Comparison of ENCODE assay signal across 8 cellular contexts in the genomic region with DNA sequence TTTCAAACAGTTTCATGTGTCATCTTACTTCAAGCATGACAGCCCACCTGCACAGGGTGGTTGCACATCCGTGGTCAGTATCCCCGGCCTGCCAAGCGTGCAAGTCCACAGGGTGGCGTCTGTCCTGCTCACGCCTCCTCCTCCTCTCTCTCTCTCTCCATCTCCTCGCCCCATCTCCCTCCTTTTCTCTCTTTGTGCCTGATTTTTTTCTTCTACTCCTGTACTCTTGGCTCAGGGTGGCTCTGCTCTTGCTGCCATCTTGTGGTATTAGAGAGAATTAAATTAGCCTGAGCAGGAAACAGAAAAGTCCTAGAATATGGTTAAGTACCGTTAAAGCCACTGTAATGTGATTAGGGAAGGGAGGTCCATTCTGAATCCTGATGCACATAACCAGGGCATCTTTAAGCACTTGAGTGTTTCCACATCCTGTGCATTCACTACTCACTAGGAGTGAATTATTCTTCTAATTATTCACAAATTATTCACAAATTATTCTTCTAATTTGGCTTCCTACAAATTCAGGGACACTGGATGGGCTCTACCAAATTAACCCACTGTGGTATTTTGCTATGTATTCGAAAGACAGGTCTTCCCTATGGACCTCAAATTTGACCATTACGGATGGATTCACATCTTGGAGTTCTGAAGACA. TPM values are rescaled to one million over a fixed set of nuclear protein-coding genes. Genes with fewer than 3 reads are reported as not detected.
DNase-seq lines count a peak whose midpoint lies in the region; ATAC-seq, FAIRE-seq and TF ChIP-seq lines count a peak whose summit lies in the region.

No MANE protein-coding gene starts in this region.

- peak; percentile 54 for DNase-seq in AG08396 (ENCODE audit: low spot score)
- peak; percentile 31 for DNase-seq in GM19240 (ENCODE audit: insufficient read length, low spot score)
- DNase-seq in NCI-H226 = peak; percentile 38
- DNase-seq in astrocyte of the cerebellum (ENCODE audit: low read depth) = peak; percentile 53
- DNase-seq in hepatocyte (ENCODE audit: low spot score) = peak; percentile 72
- DNase-seq in small intestine = peak; percentile 45

- no peak overlapping the region for H3K4me2 ChIP-seq in hepatocyte

- H3K4me3 ChIP-seq in astrocyte of the cerebellum (ENCODE audit: low read depth, low read length) (no peak overlapping the region), hepatocyte (no peak overlapping the region), small intestine (ENCODE audit: low read depth in 1 of 2, low read length in 2 of 2) (no peak overlapping the region)

- no peaks in the 10 kb centered on the region for H3K79me2 ChIP-seq in hepatocyte

- no peaks in the 10 kb centered on the region for H3K4me1 ChIP-seq in hepatocyte (ENCODE audit: insufficient read depth)
- no peaks in the 10 kb centered on the region for H3K4me1 ChIP-seq in small intestine (ENCODE audit: control insufficient read depth in 2 of 2, insufficient read depth in 1 of 2, low read depth in 1 of 2, low read length in 1 of 2)

- ATAC-seq in GM21381 (IDR thresholded peaks at IDR 0.05; ENCODE audit: unreplicated experiment) (no peak), HG03439 (IDR thresholded peaks at IDR 0.05; ENCODE audit: unreplicated experiment) (no peak)

- TF ChIP-seq CTCF in astrocyte of the cerebellum (IDR thresholded peaks at IDR 0.05; ENCODE audit: low read depth, low read length, missing control alignments) (peak; percentile 77), hepatocyte (IDR thresholded peaks at IDR 0.05; ENCODE audit: poor library complexity) (peak; percentile 83)

- no peaks in the 10 kb centered on the region for H3K36me3 ChIP-seq in hepatocyte (replicated peaks; ENCODE audit: insufficient read depth, low read depth)
- H3K36me3 ChIP-seq in small intestine (ENCODE audit: control insufficient read depth in 2 of 2, insufficient read depth in 2 of 2, low read length in 2 of 2) = no peaks in the 10 kb centered on the region

- H4K20me1 ChIP-seq in hepatocyte (ENCODE audit: insufficient read depth, poor library complexity, severe bottlenecking) = no peaks in the 10 kb centered on the region

- no peak overlapping the region for H3K27ac ChIP-seq in hepatocyte
- H3K27ac ChIP-seq in small intestine (ENCODE audit: low read depth in 1 of 2, low read length in 1 of 2) = no peak overlapping the region

- FAIRE-seq in small intestine (lab: Jason Lieb, UNC) = no peak

- WGBS in hepatocyte (ENCODE audit: low lambda C conversion rate, missing lambda C conversion rate) = 10% methylated on average over 9 of the region's 9 CpGs
- 15 to 21% (median 16%) methylated on average over 9 of the region's 9 CpGs for WGBS in small intestine, 3 donors

- H3K9me3 ChIP-seq in hepatocyte (ENCODE audit: low read depth) (no peaks in the 10 kb centered on the region), small intestine (ENCODE audit: control insufficient read depth, low read depth) (no peaks in the 10 kb centered on the region)

- in situ Hi-C loops in astrocyte of the cerebellum (cut with HindIII; ENCODE audit: low sequenced_read_pairs) = no loop called here

- H2AFZ ChIP-seq in hepatocyte = no peak overlapping the region

- H3K27me3 ChIP-seq in hepatocyte (no peaks in the 10 kb centered on the region), small intestine (ENCODE audit: control insufficient read depth in 2 of 2, insufficient read depth in 2 of 2, low read length in 2 of 2) (no peaks in the 10 kb centered on the region)

- no peaks in the 10 kb centered on the region for H3K9me2 ChIP-seq in hepatocyte (replicated peaks; ENCODE audit: insufficient read depth)

RNA-seq across cellular contexts. Expression of gene DTX1, which starts 25.5 kb away (rescaled TPM):
- total RNA-seq in hepatocyte = 0.47 and 1.0 TPM in 2 replicates
- polyA plus RNA-seq in hepatocyte = 0.89 and 2.3 TPM in 2 replicates
- 1 to 10 TPM in 2 of 3 donors, under 1 TPM in 1; 0.45 to 4.8 (median 4.3) TPM for polyA plus RNA-seq in small intestine

RNA-seq across cellular contexts. Expression of gene OAS2, which starts 52.7 kb away (rescaled TPM):
- total RNA-seq in hepatocyte = 0.44 and 0.50 TPM in 2 replicates
- polyA plus RNA-seq in hepatocyte = not detected in 2 replicates
- 1 to 10 TPM; 2.7 to 7.7 (median 2.7) TPM for polyA plus RNA-seq in small intestine
